ENCODE assay signal across 11 cellular contexts in the genomic region with DNA sequence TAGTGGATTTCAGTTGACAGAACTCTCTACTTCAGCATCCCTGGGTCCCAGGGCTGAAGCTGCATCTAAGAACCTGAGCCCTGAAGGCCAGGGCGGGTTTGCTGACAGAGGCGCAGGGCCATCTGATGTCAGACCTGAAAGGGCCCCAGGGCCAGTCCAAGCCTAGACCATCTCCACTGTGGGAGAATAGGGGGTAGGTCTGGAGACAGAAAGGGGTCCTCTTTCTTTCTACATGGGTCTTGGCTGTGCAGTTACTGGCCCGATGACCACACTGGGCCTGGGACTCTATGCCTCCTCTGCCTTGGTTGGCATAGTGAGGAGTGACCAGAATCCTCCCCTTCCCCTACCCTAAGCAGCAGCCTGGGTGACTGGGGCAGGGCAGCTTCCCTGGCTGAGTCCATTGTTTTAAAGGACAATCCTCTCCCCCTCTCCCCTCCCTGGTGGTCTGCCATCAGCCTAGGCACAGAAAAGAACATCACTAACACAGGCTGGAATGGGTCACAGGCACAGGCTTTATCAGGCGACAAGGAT. TPM values are rescaled to one million over a fixed set of nuclear protein-coding genes. Genes with fewer than 3 reads are reported as not detected.
DNase-seq lines count a peak whose midpoint lies in the region; ATAC-seq and TF ChIP-seq lines count a peak whose summit lies in the region.
"Had no signal": no experiment of that assay in that cellular context is flagged by ENCODE, and none has a peak within 500 bp of the region (broad histone marks: within the 10 kb centered on the region; RNA-seq: fewer than 3 reads in every experiment).

No MANE protein-coding gene starts in this region.

- H3K9ac ChIP-seq in neural progenitor cell = no peak overlapping the region

- peaks cover 9% of the 10 kb centered on the region for H3K36me3 Mint-ChIP-seq in neural progenitor cell

- H3K4me3 ChIP-seq in neural progenitor cell (no peak overlapping the region), thymus (ENCODE audit: low read length) (no peak overlapping the region)

- H3K4me3 Mint-ChIP-seq in neural progenitor cell = no peak overlapping the region
- H3K4me3 Mint-ChIP-seq: activated naive CD8-positive, alpha-beta T cell; CD4-positive, alpha-beta T cell had no signal

- H3K9me3 ChIP-seq in neural progenitor cell (ENCODE audit: low read depth) (no peaks in the 10 kb centered on the region), thymus (ENCODE audit: control insufficient read depth) (no peaks in the 10 kb centered on the region)

- TF ChIP-seq CTCF in neural progenitor cell (IDR thresholded peaks at IDR 0.05) (no peak), foreskin keratinocyte (conservative IDR thresholded peaks at IDR 0.05) (no peak)

- intact Hi-C loops in cardiac septum (cut with DNase I) = loop anchor here (2.0 kb wide), 1 partner anchor 18 kb away; no protein-coding TSS in a partner anchor

- H3K27me3 Mint-ChIP-seq in neural progenitor cell (ENCODE audit: insufficient read depth, low read depth) = peaks cover 3% of the 10 kb centered on the region
- H3K27me3 Mint-ChIP-seq: activated naive CD8-positive, alpha-beta T cell; CD4-positive, alpha-beta T cell had no signal

- H3K79me2 ChIP-seq in neural progenitor cell (ENCODE audit: low read depth) = no peaks in the 10 kb centered on the region

- peaks cover 17% of the 10 kb centered on the region for H3F3A ChIP-seq in neural progenitor cell (ENCODE audit: low read depth)

- ATAC-seq in foreskin keratinocyte = no peak

- peak overlapping the region; percentile 65 for H3K27ac Mint-ChIP-seq in neural progenitor cell
- H3K27ac Mint-ChIP-seq: activated naive CD8-positive, alpha-beta T cell; CD4-positive, alpha-beta T cell had no signal

- no peaks in the 10 kb centered on the region for H3K9me3 Mint-ChIP-seq in neural progenitor cell
- H3K9me3 Mint-ChIP-seq: CD4-positive, alpha-beta T cell had no signal

- H3K4me1 Mint-ChIP-seq in neural progenitor cell = peaks cover 75% of the 10 kb centered on the region

- H3K4me1 ChIP-seq in neural progenitor cell (peaks cover 38% of the 10 kb centered on the region), thymus (ENCODE audit: control insufficient read depth, insufficient read depth, low read length) (no peaks in the 10 kb centered on the region), foreskin keratinocyte (no peaks in the 10 kb centered on the region)

- H3K27me3 ChIP-seq in neural progenitor cell = peaks cover 14% of the 10 kb centered on the region
- H3K27me3 ChIP-seq in thymus (ENCODE audit: control insufficient read depth, insufficient read depth) = no peaks in the 10 kb centered on the region
- no peaks in the 10 kb centered on the region for H3K27me3 ChIP-seq in foreskin keratinocyte

- DNase-seq in cardiac septum (ENCODE audit: low spot score) (peak; percentile 73), neural progenitor cell (ENCODE audit: low spot score) (no peak), NCI-H1436 (lab: John Stamatoyannopoulos, UW) (no peak), amygdala (lab: John Stamatoyannopoulos, UW) (no peak), foreskin keratinocyte (no peak)
- no peak for DNase-seq in stimulated activated CD4-positive, alpha-beta T cell treated with anti-CD3 and anti-CD28 coated beads, Interleukin-4, amount 100 ng/mL, for 4 hours
- DNase-seq: CD4-positive, alpha-beta T cell had no signal

- H2AFZ ChIP-seq in neural progenitor cell (replicated peaks) = no peak overlapping the region

- H4K20me1 ChIP-seq in neural progenitor cell (ENCODE audit: low read depth) = peaks cover 11% of the 10 kb centered on the region

- peak overlapping the region; percentile 90 for H3K27ac ChIP-seq in angular gyrus (ENCODE audit: low read depth, low read length)
- H3K27ac ChIP-seq in neural progenitor cell = no peak overlapping the region
- peak overlapping the region; percentile 3 for H3K27ac ChIP-seq in thymus (ENCODE audit: low read depth)
- no peak overlapping the region for H3K27ac ChIP-seq in foreskin keratinocyte

- WGBS in thymus = 99% methylated on average over 4 of the region's 4 CpGs

- H3K36me3 ChIP-seq in neural progenitor cell (no peaks in the 10 kb centered on the region), thymus (ENCODE audit: control insufficient read depth, insufficient read depth) (no peaks in the 10 kb centered on the region)

- peak overlapping the region; percentile 11 for H3K4me2 ChIP-seq in neural progenitor cell

RNA-seq across cellular contexts. Expression of a gene that starts 34.5 kb away (rescaled TPM):
- total RNA-seq in cardiac septum (15.6 TPM), neural progenitor cell (ENCODE audit: low replicate concordance) (10.0 and 19.5 TPM in 2 replicates), foreskin keratinocyte (21.0 and 23.8 TPM in 2 replicates)
- polyA plus RNA-seq in thymus (17.4 TPM), foreskin keratinocyte (21.8 and 23.1 TPM in 2 replicates)

RNA-seq across cellular contexts. Expression of a gene that starts 50.5 kb away (rescaled TPM):
- total RNA-seq in cardiac septum = 0.94 TPM
- not detected in 2 replicates for total RNA-seq in neural progenitor cell (ENCODE audit: low replicate concordance)
- polyA plus RNA-seq in thymus = 0.34 TPM
- total RNA-seq in foreskin keratinocyte = not detected in 2 replicates
- polyA plus RNA-seq in foreskin keratinocyte = not detected in 2 replicates
- total RNA-seq: activated CD8-positive, alpha-beta memory T cell treated with anti-CD3 and anti-CD28 coated beads for 36 hours had no signal

Comparison
In these comparisons a context has a peak if more than half of its experiments do, and no peak if none do; other contexts are left out.
1. H3K27ac ChIP-seq: peak in angular gyrus (single experiment) and thymus (single experiment); none in neural progenitor cell (single experiment) and foreskin keratinocyte (single experiment).